ENCODE assay signal across 8 cellular contexts in genomic region chr12:111600296-111600562, GRCh38. TPM values are rescaled to one million over a fixed set of nuclear protein-coding genes. Genes with fewer than 3 reads are reported as not detected.
DNase-seq lines count a peak whose midpoint lies in the region; ATAC-seq and TF ChIP-seq lines count a peak whose summit lies in the region.

No MANE protein-coding gene starts in this region.

- H3K4me3 Mint-ChIP-seq in stimulated activated naive CD8-positive, alpha-beta T cell treated with anti-CD3 and anti-CD28 coated beads, Interleukin-15, Interleukin-2, amounts not matched to agents 100 ng/mL and 50 ng/mL, for 24 hours: peak overlapping the region; percentile 87

- H3K27ac ChIP-seq in breast epithelium (peak overlapping the region; percentile 94 to 99), mesendoderm (ENCODE audit: low read depth, low read length) (peak overlapping the region; percentile 99)

- no peak overlapping the region for H2BK15ac ChIP-seq in mesendoderm (replicated peaks; ENCODE audit: low read depth)

- no peaks in the 10 kb centered on the region for H3K9me3 ChIP-seq in breast epithelium

- H3K4me1 ChIP-seq in breast epithelium (peaks cover 0 to 10% of the 10 kb centered on the region in 2 donors), mesendoderm (ENCODE audit: control insufficient read depth, low read depth, low read length) (no peaks in the 10 kb centered on the region)

- no peak overlapping the region for H3K18ac ChIP-seq in mesendoderm (ENCODE audit: low read length)

- no peak overlapping the region for H3K4ac ChIP-seq in mesendoderm (ENCODE audit: low read depth, low read length)

- no peak overlapping the region for H2BK120ac ChIP-seq in mesendoderm (ENCODE audit: low read depth, low read length)

- no peak for DNase-seq in stimulated activated naive CD8-positive, alpha-beta T cell treated with anti-CD3 and anti-CD28 coated beads, Interleukin-15, Interleukin-2, amounts not matched to agents 100 U/mL and 50 U/mL, for 24 hours
- DNase-seq in breast epithelium (ENCODE audit: low spot score in 2 of 2): no peak
- DNase-seq in mesendoderm: no peak
- DNase-seq in H4 (ENCODE audit: low spot score): no peak
- no peak for DNase-seq in activated gamma-delta T cell (lab: John Stamatoyannopoulos, UW)
- DNase-seq in NOMO-1 treated with DMSO at 0.1 percent for 48 hours (lab: John Stamatoyannopoulos, UW; ENCODE audit: unreplicated experiment): no peak
- DNase-seq in stimulated activated CD4-positive, alpha-beta T cell treated with anti-CD3 and anti-CD28 coated beads, Interleukin-2, amount 100 ng/mL, for 48 hours: no peak

- no peak overlapping the region for H2AK5ac ChIP-seq in mesendoderm (ENCODE audit: low read length)

- H3K79me1 ChIP-seq in mesendoderm (ENCODE audit: low read length): peaks cover 2% of the 10 kb centered on the region

- H3K79me2 ChIP-seq in mesendoderm (ENCODE audit: control insufficient read depth, insufficient read depth, low read length): peaks cover 27% of the 10 kb centered on the region

- WGBS in mesendoderm (ENCODE audit: extremely low coverage, insufficient coverage, low lambda C conversion rate): no CpG with 5 or more reads among the region's 2 CpGs

- TF ChIP-seq POLR2A in breast epithelium (IDR thresholded peaks at IDR 0.05): no peak

- no peak overlapping the region for H2BK5ac ChIP-seq in mesendoderm (ENCODE audit: low read length)

- peak overlapping the region; percentile 93 for H3K9ac ChIP-seq in mesendoderm (ENCODE audit: low read length)

- H3K9me3 Mint-ChIP-seq in stimulated activated naive CD8-positive, alpha-beta T cell treated with anti-CD3 and anti-CD28 coated beads, Interleukin-15, Interleukin-2, amounts not matched to agents 100 ng/mL and 50 ng/mL, for 24 hours: no peaks in the 10 kb centered on the region

- peak overlapping the region; percentile 98 for H3K4me2 ChIP-seq in mesendoderm (ENCODE audit: low read length)

- no peak for TF ChIP-seq CTCF in breast epithelium (IDR thresholded peaks at IDR 0.05)

- H3K56ac ChIP-seq in mesendoderm (ENCODE audit: low read length): peak overlapping the region; percentile 99

- H3K4me1 Mint-ChIP-seq in stimulated activated naive CD8-positive, alpha-beta T cell treated with anti-CD3 and anti-CD28 coated beads, Interleukin-15, Interleukin-2, amounts not matched to agents 100 ng/mL and 50 ng/mL, for 24 hours (ENCODE audit: low read depth): peaks cover 34% of the 10 kb centered on the region

- intact Hi-C loops in breast epithelium (cut with DNase I; ENCODE audit: low total_unique reads): no loop called here

- no peak overlapping the region for H3K23ac ChIP-seq in mesendoderm (ENCODE audit: low read length)

- no peaks in the 10 kb centered on the region for H3K27me3 ChIP-seq in breast epithelium
- H3K27me3 ChIP-seq in mesendoderm (ENCODE audit: insufficient read depth, low read length, poor library complexity): no peaks in the 10 kb centered on the region

- H3K27ac Mint-ChIP-seq in stimulated activated naive CD8-positive, alpha-beta T cell treated with anti-CD3 and anti-CD28 coated beads, Interleukin-15, Interleukin-2, amounts not matched to agents 100 ng/mL and 50 ng/mL, for 24 hours: peak overlapping the region; percentile 87

- no peaks in the 10 kb centered on the region for H3K36me3 ChIP-seq in breast epithelium
- H3K36me3 ChIP-seq in mesendoderm (ENCODE audit: control insufficient read depth, insufficient read depth, low read length): no peaks in the 10 kb centered on the region

- H3K27me3 Mint-ChIP-seq in stimulated activated naive CD8-positive, alpha-beta T cell treated with anti-CD3 and anti-CD28 coated beads, Interleukin-15, Interleukin-2, amounts not matched to agents 100 ng/mL and 50 ng/mL, for 24 hours: no peaks in the 10 kb centered on the region

- no peaks in the 10 kb centered on the region for H3K36me3 Mint-ChIP-seq in stimulated activated naive CD8-positive, alpha-beta T cell treated with anti-CD3 and anti-CD28 coated beads, Interleukin-15, Interleukin-2, amounts not matched to agents 100 ng/mL and 50 ng/mL, for 24 hours (ENCODE audit: low read depth)

- peak overlapping the region; percentile 86 to 96 (median 96) for H3K4me3 ChIP-seq in breast epithelium
- H3K4me3 ChIP-seq in mesendoderm (ENCODE audit: low read length): peak overlapping the region; percentile 79

- peak overlapping the region; percentile 70 for H4K8ac ChIP-seq in mesendoderm (ENCODE audit: low read depth, low read length)

- ATAC-seq in stimulated activated naive CD8-positive, alpha-beta T cell treated with anti-CD3 and anti-CD28 coated beads, Interleukin-15, Interleukin-2, amounts not matched to agents 100 U/mL and 50 U/mL, for 24 hours: no peak

- H4K5ac ChIP-seq in mesendoderm (ENCODE audit: low read length): peak overlapping the region; percentile 56

RNA-seq across cellular contexts. Expression of gene ATXN2, which starts 1.1 kb away (rescaled TPM):
- 10 to 100 TPM; 36.6 to 66.2 (median 64.0) TPM for total RNA-seq in breast epithelium
- polyA plus RNA-seq in mesendoderm (2013, experiment 1 of 2): 37.5 TPM
- polyA plus RNA-seq in mesendoderm (2013, experiment 2 of 2): 37.8 TPM
- total RNA-seq in H4 (2014; rRNA removed; shearing (Covaris generic)): 10.2 and 12.0 TPM in 2 replicates
